1 cellular context compared by ENCODE assay signal in genomic region chr5:150778517-150779396, GRCh38.
TF ChIP-seq lines count a peak whose summit lies in the region.

Gene SMIM3 (plus strand): TSS chr5:150778757. CDS start chr5:150795441, 16,684 bp downstream.

TF ChIP-seq in HepG2, 621 proteins besides CTCF, POLR2A, EP300 and RAD21 (continued from another document and continues in another):
- TF ChIP-seq ZNF615 (CRISPR knock-in tag; IDR thresholded peaks at IDR 0.05; ENCODE audit: borderline replicate concordance) (no peak), ATF2 (CRISPR knock-in tag; IDR thresholded peaks at IDR 0.05) (0 out of 2 replicates have a peak, but pooled peaks have one; percentile 13), NKX3-1 (CRISPR knock-in tag; IDR thresholded peaks at IDR 0.05) (no peak), MIER2 (CRISPR knock-in tag; IDR thresholded peaks at IDR 0.05) (no peak), JUN (CRISPR knock-in tag; IDR thresholded peaks at IDR 0.05) (no peak), NFKB2 (CRISPR knock-in tag; IDR thresholded peaks at IDR 0.05; ENCODE audit: borderline replicate concordance) (peak; percentile 88; the same call in 1 of the 2 replicates), CENPX (CRISPR knock-in tag; IDR thresholded peaks at IDR 0.05) (no peak), ZNF558 (CRISPR knock-in tag; IDR thresholded peaks at IDR 0.05; ENCODE audit: borderline replicate concordance) (0 out of 2 replicates have a peak, but pooled peaks have one; percentile 54), SNAI1 (CRISPR knock-in tag; IDR thresholded peaks at IDR 0.05; ENCODE audit: borderline replicate concordance) (0 out of 2 replicates have a peak, but pooled peaks have one; percentile 26), REST (IDR thresholded peaks at IDR 0.05; ENCODE audit: borderline replicate concordance in 1 of 2, low read depth in 1 of 2, low read length in 2 of 2) (0 out of 4 replicates have a peak, but pooled peaks of 1 of the 2 experiments have one; percentile 22), KDM4B (CRISPR knock-in tag; IDR thresholded peaks at IDR 0.05) (no peak), ZNF737 (CRISPR knock-in tag; IDR thresholded peaks at IDR 0.05; ENCODE audit: borderline replicate concordance) (no peak), ZBTB33 (CRISPR knock-in tag; IDR thresholded peaks at IDR 0.05) (peak; percentile 8; the same call in 1 of the 2 replicates), ZNF142 (CRISPR knock-in tag; IDR thresholded peaks at IDR 0.05) (peak; percentile 39; the same call in 1 of the 2 replicates), SETDB1 (CRISPR knock-in tag; IDR thresholded peaks at IDR 0.05; ENCODE audit: borderline replicate concordance) (no peak), ESRRA (CRISPR knock-in tag; IDR thresholded peaks at IDR 0.05; ENCODE audit: low read depth) (0 out of 2 replicates have a peak, but pooled peaks have one; percentile 24), ZNF605 (CRISPR knock-in tag; IDR thresholded peaks at IDR 0.05) (peak; percentile 94; the same call in 1 of the 2 replicates), LCORL (IDR thresholded peaks at IDR 0.05) (no peak), LCORL (CRISPR knock-in tag; IDR thresholded peaks at IDR 0.05) (peak; percentile 53), ZBTB10 (CRISPR knock-in tag; IDR thresholded peaks at IDR 0.05; ENCODE audit: borderline replicate concordance) (peak; percentile 75; the same call in 1 of the 2 replicates), AKAP8 (CRISPR knock-in tag; IDR thresholded peaks at IDR 0.05) (0 out of 2 replicates have a peak, but pooled peaks have one; percentile 41), XRCC5 (optimal IDR thresholded peaks at IDR 0.05; ENCODE audit: low read length) (peak; percentile 73), ZNF337 (CRISPR knock-in tag; IDR thresholded peaks at IDR 0.05; ENCODE audit: borderline replicate concordance, low read depth) (0 out of 2 replicates have a peak, but pooled peaks have one; percentile 84), FOXP4 (CRISPR knock-in tag; IDR thresholded peaks at IDR 0.05) (peak; percentile 18; the same call in 1 of the 2 replicates), PAXIP1 (CRISPR knock-in tag; conservative IDR thresholded peaks at IDR 0.05) (peak; percentile 38), YEATS4 (CRISPR knock-in tag; IDR thresholded peaks at IDR 0.05; ENCODE audit: borderline replicate concordance) (peak; percentile 52)
